ENCODE assay signal across 23 cellular contexts in genomic region chr11:119672597-119672996, GRCh38. TPM values are rescaled to one million over a fixed set of nuclear protein-coding genes. Genes with fewer than 3 reads are reported as not detected.
DNase-seq lines count a peak whose midpoint lies in the region; ATAC-seq and TF ChIP-seq lines count a peak whose summit lies in the region.
"Had no signal": no experiment of that assay in that cellular context is flagged by ENCODE, and none has a peak within 500 bp of the region (broad histone marks: within the 10 kb centered on the region; RNA-seq: fewer than 3 reads in every experiment).

No MANE protein-coding gene starts in this region.

- H3K4me1 Mint-ChIP-seq in endodermal cell: peaks cover 5% of the 10 kb centered on the region

- H3K27me3 ChIP-seq in endodermal cell (ENCODE audit: control insufficient read depth, insufficient read depth, low read length, poor library complexity, severe bottlenecking) (no peaks in the 10 kb centered on the region), spleen (replicated peaks in 1 of 7) (no peaks in the 10 kb centered on the region), sigmoid colon (no peaks in the 10 kb centered on the region)
- H3K27me3 ChIP-seq: MG63 had no signal

- H3K36me3 ChIP-seq in HEK293 (ENCODE audit: control insufficient read depth in 2 of 2, insufficient read depth in 1 of 2, low read length in 2 of 2) (peaks cover 0 to 32% of the 10 kb centered on the region in 2 experiments; a peak in 1 of 3 replicates), OCI-LY7 (ENCODE audit: insufficient read depth, low read length) (no peaks in the 10 kb centered on the region), endodermal cell (ENCODE audit: control insufficient read depth, insufficient read depth, low read length) (peaks cover 16% of the 10 kb centered on the region), spleen (peaks cover 0 to 28% (median under 1%) of the 10 kb centered on the region in 6 donors), sigmoid colon (peaks cover 0 to 8% (median 0%) of the 10 kb centered on the region in 4 donors)
- H3K36me3 ChIP-seq: prostate gland had no signal

- CTCF ChIA-PET in HEK293 (lab: Yijun Ruan, JAX): no interaction called here
- CTCF ChIA-PET in OCI-LY7 (lab: Charles Lee; ENCODE audit: unreplicated experiment): no interaction called here

- TF ChIP-seq POLR2A in spleen (IDR thresholded peaks at IDR 0.05) (no peak), sigmoid colon (IDR thresholded peaks at IDR 0.05) (no peak)

- peaks cover 10% of the 10 kb centered on the region for H3K9me3 Mint-ChIP-seq in endodermal cell
- H3K9me3 Mint-ChIP-seq: central memory CD8-positive, alpha-beta T cell; mesothelial cell of epicardium had no signal

- intact Hi-C loops in OCI-LY7 (cut with micrococcal nuclease; ENCODE audit: unreplicated experiment): no loop called here
- intact Hi-C loops in spleen (cut with DNase I; ENCODE audit: low total_unique reads): no loop called here
- intact Hi-C loops in sigmoid colon (cut with DNase I): no loop called here

- H3K9me3 ChIP-seq in HEK293 (ENCODE audit: control insufficient read depth, insufficient read depth, low read depth, low read length): no peaks in the 10 kb centered on the region
- no peaks in the 10 kb centered on the region for H3K9me3 ChIP-seq in OCI-LY7 (ENCODE audit: low read length)
- peaks cover 5% of the 10 kb centered on the region for H3K9me3 ChIP-seq in endodermal cell (ENCODE audit: control insufficient read depth, low read length)
- H3K9me3 ChIP-seq in spleen: peaks cover 0 to 5% (median 0%) of the 10 kb centered on the region in 8 donors
- no peaks in the 10 kb centered on the region for H3K9me3 ChIP-seq in sigmoid colon
- H3K9me3 ChIP-seq: MG63, prostate gland had no signal

- no peak for ATAC-seq in HG02840 (IDR thresholded peaks at IDR 0.05; ENCODE audit: low FRiP score, unreplicated experiment)
- ATAC-seq: activated CD4-positive, CD25-positive, alpha-beta regulatory T cell treated with anti-CD3 and anti-CD28 coated beads, Interleukin-2, amount 50 U/mL, for 24 hours; activated CD8-positive, alpha-beta T cell treated with anti-CD3 and anti-CD28 coated beads, Interleukin-2, amount 10 ng/mL, durations not matched to agents 7 days and 5 days; PC-3 had no signal

- H2AFZ ChIP-seq in OCI-LY7 (ENCODE audit: low read length): no peak overlapping the region; the same call in 1 of the 2 replicates

- H3K9me2 ChIP-seq in OCI-LY7 (ENCODE audit: insufficient read depth, low read length): no peaks in the 10 kb centered on the region

- peak overlapping the region; percentile 49 for H3K4me2 ChIP-seq in OCI-LY7 (ENCODE audit: low read length)

- DNase-seq in OCI-LY7 (ENCODE audit: low spot score) (peak; percentile 29), endodermal cell (no peak), spleen (no peak), GM10266 (ENCODE audit: extremely low spot score) (no peak), sigmoid colon (no peak)
- DNase-seq: activated CD8-positive, alpha-beta T cell treated with anti-CD3 and anti-CD28 coated beads, Interleukin-2, amount 10 ng/mL, durations not matched to agents 7 days and 5 days; activated naive CD4-positive, alpha-beta T cell treated with Interleukin-2 at 50 U/mL for 16 hours; activated T-cell treated with anti-CD3 and anti-CD28 coated beads, Interleukin-2, amount 50 U/mL, for 1 hour; amygdala; COR-L47; MG63; NCI-H146; NCI-H2171 treated with DMSO at 0.1 percent for 48 hours; PC-3; stimulated activated naive CD8-positive, alpha-beta T cell treated with anti-CD3 and anti-CD28 coated beads, Interleukin-15, Interleukin-2, amounts not matched to agents 100 U/mL and 50 U/mL, for 24 hours; T-helper 9 cell; trophoblast cell had no signal

- no peak overlapping the region for H3K4me3 Mint-ChIP-seq in endodermal cell
- H3K4me3 Mint-ChIP-seq: activated CD8-positive, alpha-beta T cell treated with anti-CD3 and anti-CD28 coated beads, Interleukin-2, amount 10 ng/mL, durations not matched to agents 7 days and 5 days; central memory CD8-positive, alpha-beta T cell; mesothelial cell of epicardium had no signal

- WGBS in endodermal cell (ENCODE audit: insufficient coverage in 1 of 2, insufficient read length in 1 of 2), 2 experiments: 95 to 100% methylated on average over 4 to 7 of the region's 7 CpGs
- WGBS in spleen, 5 donors: 77 to 87% (median 83%) methylated on average over 7 of the region's 7 CpGs
- WGBS in sigmoid colon, 2 donors: 86 to 92% methylated on average over 7 of the region's 7 CpGs

- H3K79me2 ChIP-seq in OCI-LY7 (ENCODE audit: insufficient read depth, low read depth, low read length): no peaks in the 10 kb centered on the region

- no peak overlapping the region for H3K27ac ChIP-seq in HEK293 (ENCODE audit: extremely low read depth, low read depth, low read length)
- peak overlapping the region; percentile 77 for H3K27ac ChIP-seq in OCI-LY7 (ENCODE audit: low read depth, low read length, poor library complexity, severe bottlenecking)
- H3K27ac ChIP-seq in endodermal cell (ENCODE audit: low read depth, low read length): peak overlapping the region; percentile 6
- peak overlapping the region in 5 of 8 donors; percentile 29 to 55 (median 53) for H3K27ac ChIP-seq in spleen
- H3K27ac ChIP-seq in sigmoid colon: no peak overlapping the region
- H3K27ac ChIP-seq: prostate gland had no signal

- H4K20me1 ChIP-seq in OCI-LY7 (ENCODE audit: insufficient read depth, low read length): no peaks in the 10 kb centered on the region

- peaks cover 60% of the 10 kb centered on the region for H3K36me3 Mint-ChIP-seq in endodermal cell (ENCODE audit: low read depth)

- no peaks in the 10 kb centered on the region for H3K27me3 Mint-ChIP-seq in endodermal cell (ENCODE audit: insufficient read depth)

- POLR2A ChIA-PET in HEK293 (lab: Yijun Ruan, JAX): no interaction called here
- POLR2A ChIA-PET in OCI-LY7 (lab: Charles Lee): no interaction called here

- H3K27ac Mint-ChIP-seq in endodermal cell: peak overlapping the region; percentile 14
- H3K27ac Mint-ChIP-seq: activated CD8-positive, alpha-beta T cell treated with anti-CD3 and anti-CD28 coated beads, Interleukin-2, amount 10 ng/mL, durations not matched to agents 7 days and 5 days; mesothelial cell of epicardium had no signal

- H3K4me1 ChIP-seq in HEK293 (ENCODE audit: control insufficient read depth, insufficient read depth, low read length) (no peaks in the 10 kb centered on the region), OCI-LY7 (ENCODE audit: insufficient read depth, low read length, poor library complexity, severe bottlenecking) (peaks cover 41% of the 10 kb centered on the region), endodermal cell (ENCODE audit: control insufficient read depth, insufficient read depth, low read length) (no peaks in the 10 kb centered on the region), spleen (peaks cover 0 to 60% (median 41%) of the 10 kb centered on the region in 6 donors), sigmoid colon (peaks cover 0 to 19% (median 16%) of the 10 kb centered on the region in 4 donors)
- H3K4me1 ChIP-seq: prostate gland had no signal

- no TSS peak for BruUV-seq in OCI-LY7 (replicated peaks; lab: Mats Ljungman, UMichigan)

- TF ChIP-seq EP300 in sigmoid colon (IDR thresholded peaks at IDR 0.05): no peak

- no peak for TF ChIP-seq CTCF in HEK293 (tag by site-specific recombination; IDR thresholded peaks at IDR 0.05)
- no peak for TF ChIP-seq CTCF in OCI-LY7 (conservative IDR thresholded peaks at IDR 0.05; ENCODE audit: low read length)
- TF ChIP-seq CTCF in endodermal cell (conservative IDR thresholded peaks at IDR 0.05): no peak
- TF ChIP-seq CTCF in spleen (IDR thresholded peaks at IDR 0.05 in 8 of 11, conservative IDR thresholded peaks at IDR 0.05 in 3 of 11): no peak
- TF ChIP-seq CTCF in GM10266 (IDR thresholded peaks at IDR 0.05; ENCODE audit: control insufficient read depth, insufficient read depth, low read depth, missing control alignments): no peak
- TF ChIP-seq CTCF in sigmoid colon (IDR thresholded peaks at IDR 0.05): no peak

- no peak overlapping the region for H3K9ac ChIP-seq in endodermal cell (ENCODE audit: extremely low read depth, low read length, poor library complexity, severe bottlenecking)

- H3K4me3 ChIP-seq in HEK293 (ENCODE audit: low read depth, low read length) (no peak overlapping the region), OCI-LY7 (ENCODE audit: low read depth, low read length, poor library complexity, severe bottlenecking) (no peak overlapping the region), endodermal cell (ENCODE audit: low read length) (no peak overlapping the region), spleen (no peak overlapping the region), sigmoid colon (no peak overlapping the region)
- H3K4me3 ChIP-seq: MG63, prostate gland had no signal

TF ChIP-seq in HEK293, 187 proteins besides CTCF, POLR2A, EP300 and RAD21:
- TF ChIP-seq EGR2 (tag by site-specific recombination; IDR thresholded peaks at IDR 0.05; ENCODE audit: low read depth): peak; percentile 39; the same call in 1 of the 2 replicates
- peak; percentile 40; the same call in 1 of the 2 replicates for TF ChIP-seq ZFHX2 (tag by site-specific recombination; conservative IDR thresholded peaks at IDR 0.05)
- no peak for TF ChIP-seq ZNF600 (tag by site-specific recombination; IDR thresholded peaks at IDR 0.05)
- no peak for TF ChIP-seq OSR2 (tag by site-specific recombination; IDR thresholded peaks at IDR 0.05)

RNA-seq across cellular contexts. Expression of gene NECTIN1, which starts 56.4 kb away (rescaled TPM):
- 2.3 and 5.8 TPM in 2 replicates for total RNA-seq in OCI-LY7 (2014; rRNA removed; shearing (Covaris generic))
- total RNA-seq in OCI-LY7 (2022) (11.5 and 14.3 TPM in 2 replicates), endodermal cell (10 to 100 TPM; 29.3 to 45.3 TPM), spleen (10 to 100 TPM in 1 of 7 donors, 1 to 10 TPM in 6; 4.6 to 16.2 (median 7.7) TPM), sigmoid colon (1 to 10 TPM in 3 of 4 donors, under 1 TPM in 1; 0.16 to 1.7 (median 1.1) TPM)
- polyA plus RNA-seq in endodermal cell (2013, experiment 1 of 2): 40.7 TPM
- 31.7 TPM for polyA plus RNA-seq in endodermal cell (2013, experiment 2 of 2)
- polyA plus RNA-seq in spleen (1 to 10 TPM in 2 of 3 donors, under 1 TPM in 1; 0.67 to 2.3 (median 1.1) TPM), sigmoid colon (10 to 100 TPM in 1 of 3 donors, 1 to 10 TPM in 2; 2.8 to 19.0 (median 6.6) TPM)

Comparison
In these comparisons a context has a peak if more than half of its experiments do, and no peak if none do; other contexts are left out.
1. H3K27ac ChIP-seq: peak in OCI-LY7 (single experiment), endodermal cell (single experiment) and spleen (5 of 8); none in HEK293 (single experiment) and sigmoid colon (0 of 4).